ENCODE assay signal across 27 cellular contexts in genomic region chr11:121539000-121539399, GRCh38.
DNase-seq lines count a peak whose midpoint lies in the region; ATAC-seq, FAIRE-seq and TF ChIP-seq lines count a peak whose summit lies in the region.
"Had no signal": no experiment of that assay in that cellular context is flagged by ENCODE, and none has a peak within 500 bp of the region (broad histone marks: within the 10 kb centered on the region; RNA-seq: fewer than 3 reads in every experiment).

No MANE protein-coding gene starts in this region.

- no peak for DNase-seq in activated CD4-positive, alpha-beta T cell treated with anti-CD3 and anti-CD28 coated beads for 36 hours
- no peak for DNase-seq in activated CD4-positive, alpha-beta T cell treated with anti-CD3 and anti-CD28 coated beads, Interleukin-2, amount 10 ng/mL, durations not matched to agents 24 days and 14 days
- peak; percentile 21 for DNase-seq in G401 (ENCODE audit: low spot score)
- DNase-seq in T-cell, result no peak
- no peak for DNase-seq in keratinocyte (ENCODE audit: low read depth, low spot score)
- no peak for DNase-seq in NCI-H2196 (lab: John Stamatoyannopoulos, UW; ENCODE audit: unreplicated experiment)
- no peak for DNase-seq in NCI-H187 treated with DMSO at 0.1 percent for 48 hours (lab: John Stamatoyannopoulos, UW)
- DNase-seq: 8988T; activated CD8-positive, alpha-beta memory T cell treated with anti-CD3 and anti-CD28 coated beads, Interleukin-2, amount 10 ng/mL, durations not matched to agents 7 days and 5 days; adrenal gland; brain microvascular endothelial cell; effector CD4-positive, alpha-beta T cell; erythroblast; foreskin melanocyte; naive thymus-derived CD8-positive, alpha-beta T cell; NCI-H2171 treated with DMSO at 0.1 percent for 48 hours; NCI-H526; SHP77 treated with DMSO at 0.1 percent for 48 hours; substantia nigra; T-helper 1 cell; upper lobe of right lung had no signal

- intact Hi-C loops in activated CD4-positive, alpha-beta T cell treated with anti-CD3 and anti-CD28 coated beads for 36 hours (cut with DNase I, micrococcal nuclease), result loop anchor here in 1 of 2 experiments (5.0 kb wide), 1 partner anchor 77 kb away; no protein-coding TSS in a partner anchor
- intact Hi-C loops in activated CD4-positive, alpha-beta T cell treated with anti-CD3 and anti-CD28 coated beads, Interleukin-2, amount 10 ng/mL, durations not matched to agents 24 days and 14 days (cut with micrococcal nuclease), result loop anchor here (5.0 kb wide), 1 partner anchor 87 kb away; the partner anchor contains the start of genes SORL1 and SORL1-AS1

- no peak overlapping the region for H2AFZ ChIP-seq in keratinocyte (ENCODE audit: control insufficient read depth, low read length)

- H3K9me3 Mint-ChIP-seq in activated CD4-positive, alpha-beta T cell treated with anti-CD3 and anti-CD28 coated beads for 36 hours (ENCODE audit: low read depth), result no peaks in the 10 kb centered on the region
- H3K9me3 Mint-ChIP-seq in activated CD4-positive, alpha-beta T cell treated with anti-CD3 and anti-CD28 coated beads, Interleukin-2, amount 10 ng/mL, durations not matched to agents 24 days and 14 days, result no peaks in the 10 kb centered on the region
- H3K9me3 Mint-ChIP-seq in T-cell, result no peaks in the 10 kb centered on the region
- H3K9me3 Mint-ChIP-seq: activated T-helper 2 cell treated with anti-CD3 and anti-CD28 coated beads, Interferon-gamma antibody, Interleukin-2, Interleukin-4, amounts not matched to agents 10 μg/mL and 5 μg/mL and 100 μg/mL, durations not matched to agents 14 hours and 24 hours and 36 hours; naive thymus-derived CD8-positive, alpha-beta T cell had no signal

- H3K79me2 ChIP-seq in keratinocyte (ENCODE audit: control insufficient read depth, insufficient read depth, low read length), result no peaks in the 10 kb centered on the region

- H3K4me2 ChIP-seq in keratinocyte (ENCODE audit: control insufficient read depth, extremely low read depth, insufficient read depth, low read depth, low read length), result no peak overlapping the region
- H3K4me2 ChIP-seq: KMS-11 had no signal

- peaks cover 0 to 5% of the 10 kb centered on the region in 2 experiments for H3K36me3 ChIP-seq in keratinocyte (ENCODE audit: control insufficient read depth in 2 of 2, extremely low read depth in 1 of 2, insufficient read depth in 2 of 2, low read length in 2 of 2)
- H3K36me3 ChIP-seq: adrenal gland, brain microvascular endothelial cell, upper lobe of right lung had no signal

- H3K4me1 Mint-ChIP-seq in activated CD4-positive, alpha-beta T cell treated with anti-CD3 and anti-CD28 coated beads for 36 hours, result peaks cover 56% of the 10 kb centered on the region
- H3K4me1 Mint-ChIP-seq in activated CD4-positive, alpha-beta T cell treated with anti-CD3 and anti-CD28 coated beads, Interleukin-2, amount 10 ng/mL, durations not matched to agents 24 days and 14 days, result peaks cover 28% of the 10 kb centered on the region
- H3K4me1 Mint-ChIP-seq in T-cell, result peaks cover 23 to 73% (median 68%) of the 10 kb centered on the region in 3 donors

- peak; percentile 17 for FAIRE-seq in keratinocyte (lab: Jason Lieb, UNC)

- H3K9me3 ChIP-seq in keratinocyte (ENCODE audit: control insufficient read depth, low read depth, low read length), result no peaks in the 10 kb centered on the region
- H3K9me3 ChIP-seq: adrenal gland, upper lobe of right lung had no signal

- in situ Hi-C loops in G401 (cut with HindIII; ENCODE audit: low sequenced_read_pairs), result no loop called here

- dilution Hi-C loops in keratinocyte (cut with MboI; ENCODE audit: extremely low pct_ligation_motif_present, low sequenced_read_pairs), result no loop called here

- H4K20me1 ChIP-seq in keratinocyte (ENCODE audit: control insufficient read depth, extremely low read depth, insufficient read depth, low read length), result no peaks in the 10 kb centered on the region

- ATAC-seq in activated CD4-positive, alpha-beta T cell treated with anti-CD3 and anti-CD28 coated beads for 36 hours, result no peak
- ATAC-seq in T-cell (replicated peaks in 1 of 4), result no peak
- ATAC-seq in HG02840 (IDR thresholded peaks at IDR 0.05; ENCODE audit: low FRiP score, unreplicated experiment), result no peak
- ATAC-seq: activated CD8-positive, alpha-beta memory T cell treated with anti-CD3 and anti-CD28 coated beads, Interleukin-2, amount 10 ng/mL, durations not matched to agents 7 days and 5 days; left lobe of liver; naive thymus-derived CD8-positive, alpha-beta T cell; Panc1; upper lobe of right lung had no signal

- CTCF ChIA-PET in activated CD4-positive, alpha-beta T cell treated with anti-CD3 and anti-CD28 coated beads for 36 hours (lab: Charles Lee), result interaction anchor here (0.8 kb wide), 1 partner anchor 17 kb away, joined by 3 read pairs; no protein-coding TSS in a partner anchor
- CTCF ChIA-PET in T-cell (lab: Charles Lee), result no interaction called here

- no peak overlapping the region for H3K9ac ChIP-seq in keratinocyte (ENCODE audit: control insufficient read depth, extremely low read depth, insufficient read depth, low read length)
- H3K9ac ChIP-seq: KMS-11 had no signal

- no peak overlapping the region for H3K27ac ChIP-seq in keratinocyte (ENCODE audit: control insufficient read depth, insufficient read depth, low read length)
- H3K27ac ChIP-seq: adrenal gland, brain microvascular endothelial cell, KMS-11, skin epidermis, upper lobe of right lung had no signal

- H3K27ac Mint-ChIP-seq in activated CD4-positive, alpha-beta T cell treated with anti-CD3 and anti-CD28 coated beads for 36 hours, result peak overlapping the region; percentile 2
- no peak overlapping the region for H3K27ac Mint-ChIP-seq in activated CD4-positive, alpha-beta T cell treated with anti-CD3 and anti-CD28 coated beads, Interleukin-2, amount 10 ng/mL, durations not matched to agents 24 days and 14 days
- H3K27ac Mint-ChIP-seq in T-cell, result peak overlapping the region; percentile 53 to 67
- H3K27ac Mint-ChIP-seq: activated CD8-positive, alpha-beta memory T cell treated with anti-CD3 and anti-CD28 coated beads, Interleukin-2, amount 10 ng/mL, durations not matched to agents 7 days and 5 days; activated T-helper 2 cell treated with anti-CD3 and anti-CD28 coated beads, Interferon-gamma antibody, Interleukin-2, Interleukin-4, amounts not matched to agents 10 μg/mL and 5 μg/mL and 100 μg/mL, durations not matched to agents 14 hours and 24 hours and 36 hours had no signal

- peaks cover 20% of the 10 kb centered on the region for H3K4me1 ChIP-seq in keratinocyte (ENCODE audit: control insufficient read depth, extremely low read depth, insufficient read depth, low read length)
- H3K4me1 ChIP-seq: adrenal gland, upper lobe of right lung had no signal

- H3K27me3 Mint-ChIP-seq in activated CD4-positive, alpha-beta T cell treated with anti-CD3 and anti-CD28 coated beads for 36 hours, result no peaks in the 10 kb centered on the region
- H3K27me3 Mint-ChIP-seq in activated CD4-positive, alpha-beta T cell treated with anti-CD3 and anti-CD28 coated beads, Interleukin-2, amount 10 ng/mL, durations not matched to agents 24 days and 14 days, result no peaks in the 10 kb centered on the region
- H3K27me3 Mint-ChIP-seq in T-cell, result no peaks in the 10 kb centered on the region
- H3K27me3 Mint-ChIP-seq: activated CD8-positive, alpha-beta memory T cell treated with anti-CD3 and anti-CD28 coated beads, Interleukin-2, amount 10 ng/mL, durations not matched to agents 7 days and 5 days; naive thymus-derived CD8-positive, alpha-beta T cell had no signal

- TF ChIP-seq CTCF in keratinocyte (optimal IDR thresholded peaks at IDR 0.05 in 1 of 3, IDR thresholded peaks at IDR 0.05 in 1 of 3, conservative IDR thresholded peaks at IDR 0.05 in 1 of 3; ENCODE audit: extremely low read depth in 1 of 3, insufficient read depth in 2 of 3, low read length in 3 of 3), result no peak

- H3K27me3 ChIP-seq in keratinocyte (ENCODE audit: control insufficient read depth, extremely low read depth, insufficient read depth, low read length), result no peaks in the 10 kb centered on the region
- H3K27me3 ChIP-seq: adrenal gland, brain microvascular endothelial cell, upper lobe of right lung had no signal

- H3K4me3 ChIP-seq in keratinocyte (ENCODE audit: control insufficient read depth in 2 of 3, extremely low read depth in 1 of 3, insufficient read depth in 2 of 3, low read depth in 1 of 3, low read length in 3 of 3), result no peak overlapping the region
- H3K4me3 ChIP-seq: adrenal gland, skin epidermis, upper lobe of right lung had no signal

- no peak overlapping the region for H3K4me3 Mint-ChIP-seq in activated CD4-positive, alpha-beta T cell treated with anti-CD3 and anti-CD28 coated beads for 36 hours
- no peak overlapping the region for H3K4me3 Mint-ChIP-seq in activated CD4-positive, alpha-beta T cell treated with anti-CD3 and anti-CD28 coated beads, Interleukin-2, amount 10 ng/mL, durations not matched to agents 24 days and 14 days
- H3K4me3 Mint-ChIP-seq in T-cell, result no peak overlapping the region
- H3K4me3 Mint-ChIP-seq: activated CD8-positive, alpha-beta memory T cell treated with anti-CD3 and anti-CD28 coated beads, Interleukin-2, amount 10 ng/mL, durations not matched to agents 7 days and 5 days had no signal

- H3K9me1 ChIP-seq in keratinocyte (ENCODE audit: control insufficient read depth, extremely low read depth, insufficient read depth, low read length), result no peaks in the 10 kb centered on the region

- peaks cover 44% of the 10 kb centered on the region for H3K36me3 Mint-ChIP-seq in activated CD4-positive, alpha-beta T cell treated with anti-CD3 and anti-CD28 coated beads for 36 hours (ENCODE audit: low read depth)
- H3K36me3 Mint-ChIP-seq in activated CD4-positive, alpha-beta T cell treated with anti-CD3 and anti-CD28 coated beads, Interleukin-2, amount 10 ng/mL, durations not matched to agents 24 days and 14 days (ENCODE audit: low read depth), result peaks cover 74% of the 10 kb centered on the region
- H3K36me3 Mint-ChIP-seq in T-cell, result peaks cover 48% of the 10 kb centered on the region

- POLR2A ChIA-PET in activated CD4-positive, alpha-beta T cell treated with anti-CD3 and anti-CD28 coated beads for 36 hours (lab: Charles Lee), result interaction anchor here (0.5 to 0.6 kb wide), 2 partner anchors 18 to 160 kb away, joined by 3 to 4 read pairs; no protein-coding TSS in a partner anchor
- POLR2A ChIA-PET in T-cell (lab: Charles Lee), result interaction anchor here in 1 of 2 donors (0.6 kb wide), 1 partner anchor 134 kb away, joined by 6 read pairs; no protein-coding TSS in a partner anchor
